Comparison of ENCODE assay signal across 8 cellular contexts in genomic region chr22:38239101-38239761, GRCh38. TPM values are rescaled to one million over a fixed set of nuclear protein-coding genes. Genes with fewer than 3 reads are reported as not detected.
A peak's percentile ranks its signal among the peaks of the same experiment; 100 is the strongest.
DNase-seq lines count a peak whose midpoint lies in the region; ATAC-seq and TF ChIP-seq lines count a peak whose summit lies in the region.

No MANE protein-coding gene starts in this region.

- 36 to 60% methylated on average over 14 of the region's 14 CpGs for WGBS in sigmoid colon, 2 donors

- no peaks in the 10 kb centered on the region for H3K27me3 ChIP-seq in left ventricle myocardium inferior (ENCODE audit: low read depth)
- no peaks in the 10 kb centered on the region for H3K27me3 ChIP-seq in sigmoid colon
- no peaks in the 10 kb centered on the region for H3K27me3 ChIP-seq in A673 (replicated peaks; ENCODE audit: insufficient read depth, low read depth, low read length, poor library complexity)

- peaks cover 91% of the 10 kb centered on the region for H3K4me1 ChIP-seq in left ventricle myocardium inferior
- peaks cover 0 to 46% (median 30%) of the 10 kb centered on the region in 4 donors for H3K4me1 ChIP-seq in sigmoid colon
- peaks cover 10% of the 10 kb centered on the region for H3K4me1 ChIP-seq in A673 (ENCODE audit: insufficient read depth, low read length, poor library complexity, severe bottlenecking)

- TF ChIP-seq EP300 in sigmoid colon (IDR thresholded peaks at IDR 0.05) = no peak

- CTCF ChIA-PET in A673 (lab: Charles Lee) = no interaction called here

- no peak for ATAC-seq in GM21723 (IDR thresholded peaks at IDR 0.05; ENCODE audit: unreplicated experiment)

- POLR2A ChIA-PET in A673 (lab: Charles Lee; ENCODE audit: low non-redundant PET) = no interaction called here

- TF ChIP-seq POLR2A in sigmoid colon (IDR thresholded peaks at IDR 0.05) = no peak

- H3K4me3 ChIP-seq in left ventricle myocardium inferior = no peak overlapping the region
- H3K4me3 ChIP-seq in sigmoid colon = no peak overlapping the region
- no peak overlapping the region for H3K4me3 ChIP-seq in A673 (ENCODE audit: low read depth, low read length, poor library complexity, severe bottlenecking)

- H3K9me3 ChIP-seq in left ventricle myocardium inferior (replicated peaks) = no peaks in the 10 kb centered on the region
- no peaks in the 10 kb centered on the region for H3K9me3 ChIP-seq in sigmoid colon
- no peaks in the 10 kb centered on the region for H3K9me3 ChIP-seq in A673 (ENCODE audit: low read depth, low read length, poor library complexity, severe bottlenecking)

- DNase-seq in GM03348 (ENCODE audit: low spot score) (peak; percentile 91), amygdala (lab: John Stamatoyannopoulos, UW) (peak in 43 of 56 donors; percentile 30 to 89 (median 60)), left ventricle myocardium inferior (no peak), sigmoid colon (no peak), A673 (ENCODE audit: low spot score) (no peak), SHP77 (lab: John Stamatoyannopoulos, UW) (no peak)
- no peak for DNase-seq in activated CD8-positive, alpha-beta memory T cell treated with anti-CD3 and anti-CD28 coated beads, Interleukin-2, amount 50 U/mL, for 4 hours

- H3K36me3 ChIP-seq in left ventricle myocardium inferior (peaks cover 36% of the 10 kb centered on the region), sigmoid colon (peaks cover 0 to 47% (median 0%) of the 10 kb centered on the region in 4 donors), A673 (ENCODE audit: insufficient read depth, low read length, poor library complexity, severe bottlenecking) (no peaks in the 10 kb centered on the region)

- TF ChIP-seq CTCF in left ventricle myocardium inferior (IDR thresholded peaks at IDR 0.05; ENCODE audit: borderline replicate concordance) (peak; percentile 45), sigmoid colon (IDR thresholded peaks at IDR 0.05) (peak in 1 of 4 experiments; percentile 24), A673 (conservative IDR thresholded peaks at IDR 0.05; ENCODE audit: low read depth, low read length) (no peak)

- BruUV-seq in A673 (replicated peaks; lab: Mats Ljungman, UMichigan) = no TSS peak

- intact Hi-C loops in left ventricle myocardium inferior (cut with micrococcal nuclease) = no loop called here
- intact Hi-C loops in sigmoid colon (cut with DNase I) = loop anchor here (5.0 kb wide), 2 partner anchors 113 to 187 kb away; no protein-coding TSS in a partner anchor
- intact Hi-C loops in A673 (cut with micrococcal nuclease; ENCODE audit: unreplicated experiment) = no loop called here

- H3K27ac ChIP-seq in left ventricle myocardium inferior (replicated peaks) (peak overlapping the region; percentile 47), sigmoid colon (peak overlapping the region; percentile 58 to 74 (median 64)), A673 (ENCODE audit: low read depth, low read length, poor library complexity, severe bottlenecking) (no peak overlapping the region)

RNA-seq across cellular contexts. Expression of gene TMEM184B, which starts 33.6 kb away (rescaled TPM):
- total RNA-seq in left ventricle myocardium inferior = 50.6 TPM
- total RNA-seq in sigmoid colon = 10 to 100 TPM; 42.6 to 96.4 (median 68.1) TPM
- polyA plus RNA-seq in sigmoid colon = 10 to 100 TPM in 1 of 3 donors, 1 to 10 TPM in 2; 7.2 to 34.3 (median 8.1) TPM
- total RNA-seq in A673 (2021) = 45.6 and 50.9 TPM in 2 replicates

RNA-seq across cellular contexts. Expression of gene MAFF, which starts 37.4 kb away (rescaled TPM):
- total RNA-seq in left ventricle myocardium inferior = 4.7 TPM
- total RNA-seq in sigmoid colon = 100 to 1,000 TPM in 1 of 4 donors, 10 to 100 TPM in 3; 15.3 to 104 (median 26.1) TPM
- 10 to 100 TPM; 18.5 to 41.4 (median 35.4) TPM for polyA plus RNA-seq in sigmoid colon
- total RNA-seq in A673 (2021) = 5.0 and 6.3 TPM in 2 replicates

RNA-seq across cellular contexts. Expression of gene PLA2G6, which starts 57.6 kb away (rescaled TPM):
- total RNA-seq in left ventricle myocardium inferior = 14.1 TPM
- total RNA-seq in sigmoid colon = 10 to 100 TPM; 10.7 to 36.2 (median 26.5) TPM
- polyA plus RNA-seq in sigmoid colon = 10 to 100 TPM in 1 of 3 donors, 1 to 10 TPM in 2; 6.6 to 21.1 (median 8.6) TPM
- total RNA-seq in A673 (2021) = 31.8 and 40.8 TPM in 2 replicates

Comparison
In these comparisons a context has a peak if more than half of its experiments do, and no peak if none do; other contexts are left out.
1. DNase-seq: peak in GM03348 (single experiment) and amygdala (43 of 56); none in left ventricle myocardium inferior (single experiment), sigmoid colon (single experiment), A673 (single experiment), SHP77 (0 of 2) and activated CD8-positive, alpha-beta memory T cell treated with anti-CD3 and anti-CD28 coated beads, Interleukin-2, amount 50 U/mL, for 4 hours (single experiment).